8 cellular contexts compared by ENCODE assay signal in the genomic region with DNA sequence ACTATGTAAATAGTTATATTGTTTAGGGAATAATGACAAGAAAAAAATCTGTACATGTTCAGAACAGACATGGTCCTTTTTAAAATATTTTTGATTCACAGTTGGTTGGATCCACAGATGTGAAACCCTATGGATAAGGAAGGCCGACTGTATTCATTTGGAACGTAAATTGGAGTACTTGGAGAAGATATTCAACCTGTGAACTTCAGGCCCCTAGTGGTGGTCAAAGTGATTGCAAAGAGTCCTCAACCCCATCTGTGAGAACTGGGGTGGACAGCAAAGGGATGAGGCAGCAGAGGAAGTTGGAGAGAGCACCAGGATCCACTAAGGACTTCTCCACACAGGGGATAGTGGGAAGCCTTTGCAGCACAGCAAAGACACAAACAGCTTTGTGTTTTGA. TPM values are rescaled to one million over a fixed set of nuclear protein-coding genes. Genes with fewer than 3 reads are reported as not detected.
DNase-seq lines count a peak whose midpoint lies in the region; ATAC-seq and TF ChIP-seq lines count a peak whose summit lies in the region.

No MANE protein-coding gene starts in this region.

- no peaks in the 10 kb centered on the region for H3K4me1 ChIP-seq in Peyer's patch
- no peaks in the 10 kb centered on the region for H3K4me1 ChIP-seq in testis

- 56 to 70% methylated on average over 2 of the region's 2 CpGs for WGBS in testis, 2 donors

- TF ChIP-seq CTCF in Peyer's patch (IDR thresholded peaks at IDR 0.05), result peak in 5 of 6 experiments; percentile 8 to 64 (median 55)
- TF ChIP-seq CTCF in testis (IDR thresholded peaks at IDR 0.05), result peak; percentile 17 to 39 (median 37)
- TF ChIP-seq CTCF in omental fat pad (IDR thresholded peaks at IDR 0.05), result no peak

- H3K9me3 ChIP-seq in Peyer's patch (no peaks in the 10 kb centered on the region), testis (no peaks in the 10 kb centered on the region)

- intact Hi-C loops in testis (cut with DNase I; ENCODE audit: low total_unique reads), result no loop called here

- TF ChIP-seq POLR2A in Peyer's patch (IDR thresholded peaks at IDR 0.05) (no peak), testis (IDR thresholded peaks at IDR 0.05) (no peak)

- no peak overlapping the region for H3K27ac ChIP-seq in Peyer's patch
- no peak overlapping the region for H3K27ac ChIP-seq in testis

- peak; percentile 69 for DNase-seq in AG20443 (ENCODE audit: low spot score)
- peak in 1 of 3 donors; percentile 58 for DNase-seq in Peyer's patch
- peak; percentile 36 for DNase-seq in fibroblast of gingiva (ENCODE audit: low read depth)
- DNase-seq in testis, result peak; percentile 35
- no peak for DNase-seq in hepatic stellate cell (ENCODE audit: low spot score)
- no peak for DNase-seq in omental fat pad (ENCODE audit: low spot score)
- DNase-seq in dedifferentiated amniotic fluid mesenchymal stem cell (ENCODE audit: extremely low spot score), result no peak

- H3K27me3 ChIP-seq in Peyer's patch (no peaks in the 10 kb centered on the region), testis (no peaks in the 10 kb centered on the region)

- no peaks in the 10 kb centered on the region for H3K36me3 ChIP-seq in Peyer's patch
- no peaks in the 10 kb centered on the region for H3K36me3 ChIP-seq in testis (ENCODE audit: low read depth, missing control alignments)

- ATAC-seq in GM18868 (IDR thresholded peaks at IDR 0.05; ENCODE audit: unreplicated experiment) (peak; percentile 54), omental fat pad (ENCODE audit: low FRiP score) (no peak)

- H3K4me3 ChIP-seq in Peyer's patch (no peak overlapping the region), testis (no peak overlapping the region)

RNA-seq across cellular contexts. Expression of a gene that starts 6.2 kb away (rescaled TPM):
- 10 to 100 TPM in 1 of 4 donors, 1 to 10 TPM in 2, not detected in 1; 1.4 to 91.6 (median 6.7) TPM for total RNA-seq in Peyer's patch
- 1 to 10 TPM in 1 of 2 donors, under 1 TPM in 1; 0.56 to 2.0 TPM for total RNA-seq in testis
- polyA plus RNA-seq in testis (ENCODE audit: insufficient read depth, low read depth, low replicate concordance), result 1.7 TPM
- under 1 TPM in 1 of 4 donors, not detected in 3; 0.79 TPM for total RNA-seq in omental fat pad

Comparison
In these comparisons a context has a peak if more than half of its experiments do, and no peak if none do; other contexts are left out.
1. DNase-seq: peak in AG20443 (single experiment), fibroblast of gingiva (single experiment) and testis (single experiment); none in hepatic stellate cell (single experiment), omental fat pad (single experiment) and dedifferentiated amniotic fluid mesenchymal stem cell (single experiment).
2. CTCF ChIP-seq: peak in Peyer's patch (5 of 6) and testis (3 of 3); none in omental fat pad (0 of 3).